In genomic region chr1:161020573-161021167, GRCh38 we compare ENCODE assay signal across 1 cellular context.
TF ChIP-seq lines count a peak whose summit lies in the region.

F11R (minus strand) TSS chr1:161021152; CDS start chr1:161021073, 79 bp downstream.

TF ChIP-seq in HepG2, 621 proteins besides CTCF, POLR2A, EP300 and RAD21 (continued from another document):
- no peak for TF ChIP-seq MTERF4 (CRISPR knock-in tag; IDR thresholded peaks at IDR 0.05)
- TF ChIP-seq JUNB (CRISPR knock-in tag; IDR thresholded peaks at IDR 0.05; ENCODE audit: borderline replicate concordance) = no peak
- no peak; the same call in 1 of the 2 replicates for TF ChIP-seq MIER3 (CRISPR knock-in tag; IDR thresholded peaks at IDR 0.05; ENCODE audit: borderline replicate concordance)
- no peak for TF ChIP-seq SIX4 (CRISPR knock-in tag; IDR thresholded peaks at IDR 0.05)
- TF ChIP-seq ZNF746 (CRISPR knock-in tag; IDR thresholded peaks at IDR 0.05) = no peak
- TF ChIP-seq SMAD3 (CRISPR knock-in tag; IDR thresholded peaks at IDR 0.05) = no peak
- TF ChIP-seq FUBP1 (CRISPR knock-in tag; IDR thresholded peaks at IDR 0.05; ENCODE audit: borderline replicate concordance) = no peak
- TF ChIP-seq ZFP91 (CRISPR knock-in tag; IDR thresholded peaks at IDR 0.05; ENCODE audit: borderline replicate concordance) = peak; percentile 63; the same call in 1 of the 2 replicates
- TF ChIP-seq ZBTB7B (CRISPR knock-in tag; IDR thresholded peaks at IDR 0.05) = no peak
- no peak for TF ChIP-seq ZNF597 (CRISPR knock-in tag; IDR thresholded peaks at IDR 0.05)
- no peak for TF ChIP-seq ZNF329 (CRISPR knock-in tag; IDR thresholded peaks at IDR 0.05; ENCODE audit: low read depth)
- TF ChIP-seq LBX2 (CRISPR knock-in tag; IDR thresholded peaks at IDR 0.05; ENCODE audit: borderline replicate concordance) = no peak
- TF ChIP-seq HINFP (CRISPR knock-in tag; IDR thresholded peaks at IDR 0.05; ENCODE audit: low read depth) = no peak
- TF ChIP-seq FIP1L1 (IDR thresholded peaks at IDR 0.05; ENCODE audit: borderline replicate concordance, insufficient read depth, low read depth, low read length) = no peak
- TF ChIP-seq HMG20B (CRISPR knock-in tag; conservative IDR thresholded peaks at IDR 0.05) = no peak
